Comparison of ENCODE assay signal across 15 cellular contexts in the genomic region with DNA sequence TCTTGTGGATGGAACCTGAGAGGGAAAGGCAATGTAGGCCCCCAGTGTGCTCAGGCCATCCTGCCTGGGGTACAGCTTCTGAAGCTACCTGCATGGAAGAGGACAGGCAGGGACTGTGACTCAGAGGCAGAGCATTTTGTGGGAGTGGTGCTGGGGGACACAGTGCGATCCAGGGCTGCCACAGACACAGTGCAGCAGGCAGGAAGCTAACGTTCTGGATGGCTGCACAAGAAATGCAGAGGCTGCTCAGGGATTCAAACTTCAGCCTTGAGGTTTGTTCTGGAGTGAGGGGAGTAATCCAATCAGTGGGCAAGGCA.
DNase-seq lines count a peak whose midpoint lies in the region; ATAC-seq and TF ChIP-seq lines count a peak whose summit lies in the region.
"Had no signal": no experiment of that assay in that cellular context is flagged by ENCODE, and none has a peak within 500 bp of the region (broad histone marks: within the 10 kb centered on the region; RNA-seq: fewer than 3 reads in every experiment).

No MANE protein-coding gene starts in this region.

- H3K4me2 ChIP-seq in PC-3 (ENCODE audit: low read length) (peak overlapping the region; percentile 72), osteoblast (ENCODE audit: insufficient read depth, low read length) (no peak overlapping the region)

- no peaks in the 10 kb centered on the region for H3K4me1 Mint-ChIP-seq in activated T-helper 1 cell treated with anti-CD3 and anti-CD28 coated beads, Interleukin-12 subunit alpha, Interleukin-12 subunit beta, Interleukin-2, Interleukin-4 antibody, amounts not matched to agents 30 ng/mL and 10 ng/mL and 1 ng/mL, durations not matched to agents 14 hours and 24 hours and 36 hours (ENCODE audit: low read depth)
- H3K4me1 Mint-ChIP-seq: CD4-positive, CD25-positive, alpha-beta regulatory T cell; naive thymus-derived CD8-positive, alpha-beta T cell had no signal

- no peaks in the 10 kb centered on the region for H3K27me3 ChIP-seq in PC-3 (ENCODE audit: low read length)
- no peaks in the 10 kb centered on the region for H3K27me3 ChIP-seq in osteoblast (ENCODE audit: insufficient read depth, low read length)

- no peaks in the 10 kb centered on the region for H3K36me3 Mint-ChIP-seq in activated T-helper 1 cell treated with anti-CD3 and anti-CD28 coated beads, Interleukin-12 subunit alpha, Interleukin-12 subunit beta, Interleukin-2, Interleukin-4 antibody, amounts not matched to agents 30 ng/mL and 10 ng/mL and 1 ng/mL, durations not matched to agents 14 hours and 24 hours and 36 hours (ENCODE audit: low read depth)
- H3K36me3 Mint-ChIP-seq: CD4-positive, CD25-positive, alpha-beta regulatory T cell had no signal

- BruUV-seq in PC-3 (replicated peaks; lab: Mats Ljungman, UMichigan): no TSS peak

- H3K4me3 ChIP-seq in PC-3 (ENCODE audit: low read length) (peak overlapping the region; percentile 29; the same call in 1 of the 2 replicates), osteoblast (ENCODE audit: insufficient read depth, low read length) (no peak overlapping the region)

- H3K36me3 ChIP-seq in PC-3 (ENCODE audit: low read depth, low read length) (no peaks in the 10 kb centered on the region), osteoblast (ENCODE audit: insufficient read depth, low read length) (no peaks in the 10 kb centered on the region)

- H3K9me2 ChIP-seq in PC-3 (replicated peaks; ENCODE audit: low read length): no peaks in the 10 kb centered on the region

- H3K9ac ChIP-seq in PC-3 (ENCODE audit: low read length): peak overlapping the region; percentile 50; the same call in 1 of the 2 replicates

- peak; percentile 31 for DNase-seq in DMS53 treated with DMSO at 0.1 percent for 48 hours (lab: John Stamatoyannopoulos, UW; ENCODE audit: unreplicated experiment)
- DNase-seq in PC-3: peak; percentile 88
- peak; percentile 51 for DNase-seq in osteoblast (ENCODE audit: insufficient read length, low spot score, missing footprints)
- DNase-seq in amniotic stem cell (lab: John Stamatoyannopoulos, UW): no peak
- no peak for DNase-seq in activated T-helper 1 cell treated with anti-CD3 and anti-CD28 coated beads, Interleukin-12 subunit alpha, Interleukin-12 subunit beta, Interleukin-2, Interleukin-4 antibody, amounts not matched to agents 30 ng/mL and 10 ng/mL and 1 ng/mL, durations not matched to agents 14 hours and 24 hours and 36 hours (ENCODE audit: low spot score)
- DNase-seq in COLO829 (ENCODE audit: low spot score): no peak
- DNase-seq: activated CD4-positive, CD25-positive, alpha-beta regulatory T cell; activated T-cell treated with anti-CD3 and anti-CD28 coated beads, Interleukin-2, amount 50 U/mL, for 4 hours; CD4-positive, CD25-positive, alpha-beta regulatory T cell; HCEC 1CT; Karpas-422; naive thymus-derived CD8-positive, alpha-beta T cell; stimulated activated CD4-positive, alpha-beta T cell treated with anti-CD3 and anti-CD28 coated beads, Interleukin-15, amount 100 ng/mL, for 24 hours had no signal

- no peak overlapping the region for H3K27ac Mint-ChIP-seq in activated T-helper 1 cell treated with anti-CD3 and anti-CD28 coated beads, Interleukin-12 subunit alpha, Interleukin-12 subunit beta, Interleukin-2, Interleukin-4 antibody, amounts not matched to agents 30 ng/mL and 10 ng/mL and 1 ng/mL, durations not matched to agents 14 hours and 24 hours and 36 hours
- H3K27ac Mint-ChIP-seq: CD4-positive, CD25-positive, alpha-beta regulatory T cell; naive thymus-derived CD8-positive, alpha-beta T cell had no signal

- no peaks in the 10 kb centered on the region for H4K20me1 ChIP-seq in PC-3 (ENCODE audit: low read length)
- H4K20me1 ChIP-seq in osteoblast (ENCODE audit: insufficient read depth, low read length): no peaks in the 10 kb centered on the region

- peaks cover 24% of the 10 kb centered on the region for H3K9me3 Mint-ChIP-seq in activated T-helper 1 cell treated with anti-CD3 and anti-CD28 coated beads, Interleukin-12 subunit alpha, Interleukin-12 subunit beta, Interleukin-2, Interleukin-4 antibody, amounts not matched to agents 30 ng/mL and 10 ng/mL and 1 ng/mL, durations not matched to agents 14 hours and 24 hours and 36 hours

- no peak for TF ChIP-seq CTCF in PC-3 (conservative IDR thresholded peaks at IDR 0.05; ENCODE audit: low read depth, low read length)
- no peak for TF ChIP-seq CTCF in osteoblast (IDR thresholded peaks at IDR 0.05; ENCODE audit: extremely low read depth, low read depth, low read length)

- no peaks in the 10 kb centered on the region for H3K27me3 Mint-ChIP-seq in activated T-helper 1 cell treated with anti-CD3 and anti-CD28 coated beads, Interleukin-12 subunit alpha, Interleukin-12 subunit beta, Interleukin-2, Interleukin-4 antibody, amounts not matched to agents 30 ng/mL and 10 ng/mL and 1 ng/mL, durations not matched to agents 14 hours and 24 hours and 36 hours (ENCODE audit: insufficient read depth)
- H3K27me3 Mint-ChIP-seq: CD4-positive, CD25-positive, alpha-beta regulatory T cell; naive thymus-derived CD8-positive, alpha-beta T cell had no signal

- H2AFZ ChIP-seq in PC-3 (ENCODE audit: low read length) (peak overlapping the region; percentile 54), osteoblast (ENCODE audit: low read length) (no peak overlapping the region)

- H3K27ac ChIP-seq in PC-3 (ENCODE audit: low read length): peak overlapping the region; percentile 88
- no peak overlapping the region for H3K27ac ChIP-seq in osteoblast (ENCODE audit: low read depth, low read length)

- H3K79me2 ChIP-seq in PC-3 (ENCODE audit: low read length): no peaks in the 10 kb centered on the region
- H3K79me2 ChIP-seq in osteoblast (ENCODE audit: insufficient read depth, low read length): no peaks in the 10 kb centered on the region

- no peaks in the 10 kb centered on the region for H3K9me3 ChIP-seq in PC-3 (ENCODE audit: low read length)
- no peaks in the 10 kb centered on the region for H3K9me3 ChIP-seq in osteoblast (ENCODE audit: low read depth, low read length)

- H3F3A ChIP-seq in PC-3 (ENCODE audit: low read length, unreplicated experiment): no peaks in the 10 kb centered on the region

- intact Hi-C loops in PC-3 (cut with micrococcal nuclease): no loop called here
- intact Hi-C loops in activated T-helper 1 cell treated with anti-CD3 and anti-CD28 coated beads, Interleukin-12 subunit alpha, Interleukin-12 subunit beta, Interleukin-2, Interleukin-4 antibody, amounts not matched to agents 30 ng/mL and 10 ng/mL and 1 ng/mL, durations not matched to agents 14 hours and 24 hours and 36 hours (cut with micrococcal nuclease): no loop called here

- POLR2A ChIA-PET in PC-3 (lab: Charles Lee; ENCODE audit: unreplicated experiment): no interaction called here

- peak; percentile 96 for ATAC-seq in PC-3
- peak; percentile 83 for ATAC-seq in esophagus mucosa
- no peak for ATAC-seq in HG02588 (IDR thresholded peaks at IDR 0.05; ENCODE audit: unreplicated experiment)
- ATAC-seq: activated T-cell treated with anti-CD3 and anti-CD28 coated beads, Interleukin-2, amount 50 U/mL, for 4 hours; naive thymus-derived CD8-positive, alpha-beta T cell had no signal

- no peak overlapping the region for H3K4me3 Mint-ChIP-seq in activated T-helper 1 cell treated with anti-CD3 and anti-CD28 coated beads, Interleukin-12 subunit alpha, Interleukin-12 subunit beta, Interleukin-2, Interleukin-4 antibody, amounts not matched to agents 30 ng/mL and 10 ng/mL and 1 ng/mL, durations not matched to agents 14 hours and 24 hours and 36 hours
- H3K4me3 Mint-ChIP-seq: activated T-cell treated with anti-CD3 and anti-CD28 coated beads, Interleukin-2, amount 50 U/mL, for 4 hours; CD4-positive, CD25-positive, alpha-beta regulatory T cell; naive thymus-derived CD8-positive, alpha-beta T cell had no signal

- CTCF ChIA-PET in PC-3 (lab: Charles Lee): interaction anchor here (0.6 kb wide), 1 partner anchor 13 kb away, joined by 3 read pairs; no protein-coding TSS in a partner anchor

- H3K4me1 ChIP-seq in PC-3 (ENCODE audit: insufficient read depth, low read length) (peaks cover 30% of the 10 kb centered on the region), osteoblast (ENCODE audit: insufficient read depth, low read length) (peaks cover 11% of the 10 kb centered on the region)

Comparison
In these comparisons a context has a peak if more than half of its experiments do, and no peak if none do; other contexts are left out.
1. DNase-seq: peak in DMS53 treated with DMSO at 0.1 percent for 48 hours (single experiment), PC-3 (single experiment) and osteoblast (single experiment); none in amniotic stem cell (single experiment), activated T-helper 1 cell treated with anti-CD3 and anti-CD28 coated beads, Interleukin-12 subunit alpha, Interleukin-12 subunit beta, Interleukin-2, Interleukin-4 antibody, amounts not matched to agents 30 ng/mL and 10 ng/mL and 1 ng/mL, durations not matched to agents 14 hours and 24 hours and 36 hours (single experiment) and COLO829 (single experiment).